Comparison of ENCODE assay signal across 10 cellular contexts in genomic region chr1:62294211-62294610, GRCh38. TPM values are rescaled to one million over a fixed set of nuclear protein-coding genes. Genes with fewer than 3 reads are reported as not detected.
A peak's percentile ranks its signal among the peaks of the same experiment; 100 is the strongest.
DNase-seq lines count a peak whose midpoint lies in the region; ATAC-seq and TF ChIP-seq lines count a peak whose summit lies in the region.
"Had no signal": no experiment of that assay in that cellular context is flagged by ENCODE, and none has a peak within 500 bp of the region (broad histone marks: within the 10 kb centered on the region; RNA-seq: fewer than 3 reads in every experiment).

No MANE protein-coding gene starts in this region.

- no peaks in the 10 kb centered on the region for H3K36me3 Mint-ChIP-seq in progenitor cell of endocrine pancreas (ENCODE audit: insufficient read depth)

- DNase-seq in NCI-H82 (lab: John Stamatoyannopoulos, UW) (peak; percentile 76), NCI-H82 treated with DMSO at 0.1 percent for 48 hours (lab: John Stamatoyannopoulos, UW; ENCODE audit: unreplicated experiment) (no peak), LHCN-M2 (ENCODE audit: low read depth) (peak; percentile 21), astrocyte of the cerebellum (ENCODE audit: low read depth) (no peak), progenitor cell of endocrine pancreas (ENCODE audit: low spot score, unreplicated experiment) (no peak), GM13977 (ENCODE audit: low spot score) (no peak)
- DNase-seq: CD4-positive, alpha-beta T cell; NCI-H526 treated with DMSO at 0.1 percent for 48 hours had no signal

- in situ Hi-C loops in astrocyte of the cerebellum (cut with HindIII; ENCODE audit: low sequenced_read_pairs) (no loop called here), GM13977 (cut with MboI; ENCODE audit: low pct_unique_long_range_greater_than_20kb, low sequenced_read_pairs, unreplicated experiment) (no loop called here)

- no peak for ATAC-seq in GM21529 (IDR thresholded peaks at IDR 0.05; ENCODE audit: unreplicated experiment)
- ATAC-seq in HG02623 (IDR thresholded peaks at IDR 0.05; ENCODE audit: unreplicated experiment) = no peak

- no peaks in the 10 kb centered on the region for H3K9me3 Mint-ChIP-seq in progenitor cell of endocrine pancreas (ENCODE audit: low read depth)
- H3K9me3 Mint-ChIP-seq: CD4-positive, alpha-beta T cell had no signal

- H3K4me3 ChIP-seq in astrocyte of the cerebellum (ENCODE audit: low read depth, low read length) = no peak overlapping the region

- no peak overlapping the region for H3K27ac Mint-ChIP-seq in progenitor cell of endocrine pancreas
- H3K27ac Mint-ChIP-seq: CD4-positive, alpha-beta T cell had no signal

- H3K27me3 Mint-ChIP-seq in progenitor cell of endocrine pancreas = peaks cover 5% of the 10 kb centered on the region
- H3K27me3 Mint-ChIP-seq: CD4-positive, alpha-beta T cell had no signal

- peak; percentile 14 for TF ChIP-seq CTCF in astrocyte of the cerebellum (IDR thresholded peaks at IDR 0.05; ENCODE audit: low read depth, low read length, missing control alignments)
- peak; percentile 32 for TF ChIP-seq CTCF in progenitor cell of endocrine pancreas (IDR thresholded peaks at IDR 0.05; ENCODE audit: unreplicated experiment)
- TF ChIP-seq CTCF in GM13977 (IDR thresholded peaks at IDR 0.05; ENCODE audit: extremely low read depth, insufficient read depth, missing control alignments) = no peak

- no peak overlapping the region for H3K4me3 Mint-ChIP-seq in progenitor cell of endocrine pancreas (ENCODE audit: low read depth)
- H3K4me3 Mint-ChIP-seq: CD4-positive, alpha-beta T cell had no signal

- H3K4me1 Mint-ChIP-seq in progenitor cell of endocrine pancreas (ENCODE audit: low read depth) = peaks cover 13% of the 10 kb centered on the region

RNA-seq across cellular contexts. Expression of gene KANK4, which starts 25.0 kb away (rescaled TPM):
- total RNA-seq in LHCN-M2 (2014; rRNA removed) (0.06 and 0.26 TPM in 2 replicates), progenitor cell of endocrine pancreas (1.0 and 1.2 TPM in 2 replicates)
- 0.02 TPM for polyA plus RNA-seq in LHCN-M2 (2012)
- total RNA-seq: CD4-positive, alpha-beta T cell had no signal

Comparison
In these comparisons a context has a peak if more than half of its experiments do, and no peak if none do; other contexts are left out.
1. DNase-seq: peak in NCI-H82 (single experiment) and LHCN-M2 (single experiment); none in NCI-H82 treated with DMSO at 0.1 percent for 48 hours (single experiment), astrocyte of the cerebellum (single experiment), progenitor cell of endocrine pancreas (single experiment) and GM13977 (single experiment).